In genomic region chr17:81412490-81413093, GRCh38 we compare ENCODE assay signal across 8 cellular contexts. TPM values are rescaled to one million over a fixed set of nuclear protein-coding genes. Genes with fewer than 3 reads are reported as not detected.
DNase-seq lines count a peak whose midpoint lies in the region; ATAC-seq and TF ChIP-seq lines count a peak whose summit lies in the region.

No MANE protein-coding gene starts in this region.

- intact Hi-C loops in sigmoid colon (cut with DNase I): no loop called here

- H3K27ac ChIP-seq in sigmoid colon: peak overlapping the region in 1 of 4 donors; percentile 31

- no peaks in the 10 kb centered on the region for H3K36me3 ChIP-seq in sigmoid colon

- H3K27me3 ChIP-seq in sigmoid colon: no peaks in the 10 kb centered on the region

- POLR2A ChIA-PET in GM10248 (lab: Yijun Ruan, JAX): no interaction called here

- no peak for TF ChIP-seq EP300 in sigmoid colon (IDR thresholded peaks at IDR 0.05)

- TF ChIP-seq CTCF in GM10248 (IDR thresholded peaks at IDR 0.05; ENCODE audit: control extremely low read depth, extremely low read depth, low read depth, missing control alignments) (peak; percentile 12), sigmoid colon (IDR thresholded peaks at IDR 0.05) (no peak)

- peak; percentile 85 for DNase-seq in GM10248 (ENCODE audit: extremely low spot score)
- DNase-seq in activated CD4-positive, alpha-beta T cell treated with anti-CD3 and anti-CD28 coated beads for 48 hours: peak; percentile 64
- DNase-seq in central memory CD4-positive, alpha-beta T cell: peak; percentile 48
- DNase-seq in sigmoid colon: peak; percentile 87
- no peak for DNase-seq in T1000 (lab: John Stamatoyannopoulos, UW)
- no peak for DNase-seq in kidney tubule cell (ENCODE audit: low spot score)

- peaks cover 0 to 24% (median 13%) of the 10 kb centered on the region in 4 donors for H3K4me1 ChIP-seq in sigmoid colon

- H3K4me3 ChIP-seq in sigmoid colon: no peak overlapping the region

- H3K9me3 ChIP-seq in sigmoid colon: no peaks in the 10 kb centered on the region

- 48 to 74% methylated on average over 29 of the region's 29 CpGs for WGBS in sigmoid colon, 2 donors

- CTCF ChIA-PET in GM10248 (lab: Yijun Ruan, JAX): interaction anchor here (1.1 to 1.4 kb wide), 2 partner anchors 29 to 70 kb away, joined by 3 read pairs; no protein-coding TSS in a partner anchor

- no peak for TF ChIP-seq POLR2A in sigmoid colon (IDR thresholded peaks at IDR 0.05)

- ATAC-seq in GM19395 (IDR thresholded peaks at IDR 0.05; ENCODE audit: unreplicated experiment): no peak
- no peak for ATAC-seq in HG03439 (IDR thresholded peaks at IDR 0.05; ENCODE audit: unreplicated experiment)

RNA-seq across cellular contexts. Expression of gene BAHCC1, which starts 17.3 kb away (rescaled TPM):
- 10 to 100 TPM in 1 of 4 donors, 1 to 10 TPM in 3; 3.8 to 18.6 (median 7.2) TPM for total RNA-seq in sigmoid colon
- polyA plus RNA-seq in sigmoid colon: 10 to 100 TPM in 1 of 3 donors, 1 to 10 TPM in 2; 1.8 to 12.9 (median 3.0) TPM

Comparison
In these comparisons a context has a peak if more than half of its experiments do, and no peak if none do; other contexts are left out.
1. DNase-seq: peak in GM10248 (single experiment), activated CD4-positive, alpha-beta T cell treated with anti-CD3 and anti-CD28 coated beads for 48 hours (single experiment), central memory CD4-positive, alpha-beta T cell (single experiment) and sigmoid colon (single experiment); none in T1000 (single experiment) and kidney tubule cell (single experiment).